ENCODE assay signal across 1 cellular context in the genomic region with DNA sequence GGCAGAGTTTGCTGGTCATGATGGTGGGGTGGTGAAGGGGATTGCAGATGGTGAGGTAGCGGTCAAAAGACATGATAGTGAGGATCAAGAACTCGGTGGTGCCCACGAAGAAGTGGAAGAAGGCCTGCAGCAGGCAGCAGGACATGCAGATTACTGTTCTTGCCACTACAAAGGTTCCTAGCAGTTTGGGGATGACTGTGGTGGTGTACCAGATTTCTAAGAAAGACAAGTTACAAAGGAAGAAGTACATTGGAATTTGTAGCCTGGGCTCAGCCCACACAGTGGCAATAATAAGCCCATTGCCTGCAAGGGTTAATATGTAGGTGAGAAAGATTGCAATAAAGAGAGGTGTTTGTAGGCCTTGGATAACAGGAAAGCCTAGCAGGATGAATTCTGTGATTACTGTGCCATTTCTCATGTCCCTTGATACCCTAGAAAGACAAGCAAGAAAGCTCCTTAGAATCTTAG.
TF ChIP-seq lines count a peak whose summit lies in the region.

A gene with protein sequence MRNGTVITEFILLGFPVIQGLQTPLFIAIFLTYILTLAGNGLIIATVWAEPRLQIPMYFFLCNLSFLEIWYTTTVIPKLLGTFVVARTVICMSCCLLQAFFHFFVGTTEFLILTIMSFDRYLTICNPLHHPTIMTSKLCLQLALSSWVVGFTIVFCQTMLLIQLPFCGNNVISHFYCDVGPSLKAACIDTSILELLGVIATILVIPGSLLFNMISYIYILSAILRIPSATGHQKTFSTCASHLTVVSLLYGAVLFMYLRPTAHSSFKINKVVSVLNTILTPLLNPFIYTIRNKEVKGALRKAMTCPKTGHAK (minus strand): TSS at position 418 of the 468 bp plus-strand sequence. CDS start 0 bp downstream, at position 418.

TF ChIP-seq in GM12878, 131 proteins besides CTCF, POLR2A, EP300 and RAD21:
- TF ChIP-seq RUNX3 (IDR thresholded peaks at IDR 0.05; ENCODE audit: low read length) (0 out of 2 replicates have a peak, but pooled peaks have one; percentile 10), DPF2 (IDR thresholded peaks at IDR 0.05) (no peak), MYC (IDR thresholded peaks at IDR 0.05; ENCODE audit: insufficient read depth, insufficient read length, insufficient replicate concordance, low read length, severe bottlenecking) (no peak)
- TF ChIP-seq, protein P1, sequence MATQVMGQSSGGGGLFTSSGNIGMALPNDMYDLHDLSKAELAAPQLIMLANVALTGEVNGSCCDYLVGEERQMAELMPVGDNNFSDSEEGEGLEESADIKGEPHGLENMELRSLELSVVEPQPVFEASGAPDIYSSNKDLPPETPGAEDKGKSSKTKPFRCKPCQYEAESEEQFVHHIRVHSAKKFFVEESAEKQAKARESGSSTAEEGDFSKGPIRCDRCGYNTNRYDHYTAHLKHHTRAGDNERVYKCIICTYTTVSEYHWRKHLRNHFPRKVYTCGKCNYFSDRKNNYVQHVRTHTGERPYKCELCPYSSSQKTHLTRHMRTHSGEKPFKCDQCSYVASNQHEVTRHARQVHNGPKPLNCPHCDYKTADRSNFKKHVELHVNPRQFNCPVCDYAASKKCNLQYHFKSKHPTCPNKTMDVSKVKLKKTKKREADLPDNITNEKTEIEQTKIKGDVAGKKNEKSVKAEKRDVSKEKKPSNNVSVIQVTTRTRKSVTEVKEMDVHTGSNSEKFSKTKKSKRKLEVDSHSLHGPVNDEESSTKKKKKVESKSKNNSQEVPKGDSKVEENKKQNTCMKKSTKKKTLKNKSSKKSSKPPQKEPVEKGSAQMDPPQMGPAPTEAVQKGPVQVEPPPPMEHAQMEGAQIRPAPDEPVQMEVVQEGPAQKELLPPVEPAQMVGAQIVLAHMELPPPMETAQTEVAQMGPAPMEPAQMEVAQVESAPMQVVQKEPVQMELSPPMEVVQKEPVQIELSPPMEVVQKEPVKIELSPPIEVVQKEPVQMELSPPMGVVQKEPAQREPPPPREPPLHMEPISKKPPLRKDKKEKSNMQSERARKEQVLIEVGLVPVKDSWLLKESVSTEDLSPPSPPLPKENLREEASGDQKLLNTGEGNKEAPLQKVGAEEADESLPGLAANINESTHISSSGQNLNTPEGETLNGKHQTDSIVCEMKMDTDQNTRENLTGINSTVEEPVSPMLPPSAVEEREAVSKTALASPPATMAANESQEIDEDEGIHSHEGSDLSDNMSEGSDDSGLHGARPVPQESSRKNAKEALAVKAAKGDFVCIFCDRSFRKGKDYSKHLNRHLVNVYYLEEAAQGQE (IDR thresholded peaks at IDR 0.05; ENCODE audit: low read depth, low read length), result no peak
- TF ChIP-seq, protein P2, sequence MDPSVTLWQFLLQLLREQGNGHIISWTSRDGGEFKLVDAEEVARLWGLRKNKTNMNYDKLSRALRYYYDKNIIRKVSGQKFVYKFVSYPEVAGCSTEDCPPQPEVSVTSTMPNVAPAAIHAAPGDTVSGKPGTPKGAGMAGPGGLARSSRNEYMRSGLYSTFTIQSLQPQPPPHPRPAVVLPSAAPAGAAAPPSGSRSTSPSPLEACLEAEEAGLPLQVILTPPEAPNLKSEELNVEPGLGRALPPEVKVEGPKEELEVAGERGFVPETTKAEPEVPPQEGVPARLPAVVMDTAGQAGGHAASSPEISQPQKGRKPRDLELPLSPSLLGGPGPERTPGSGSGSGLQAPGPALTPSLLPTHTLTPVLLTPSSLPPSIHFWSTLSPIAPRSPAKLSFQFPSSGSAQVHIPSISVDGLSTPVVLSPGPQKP (IDR thresholded peaks at IDR 0.05; ENCODE audit: low read depth, low read length), result no peak
